Comparison of ENCODE assay signal across 8 cellular contexts in the genomic region with DNA sequence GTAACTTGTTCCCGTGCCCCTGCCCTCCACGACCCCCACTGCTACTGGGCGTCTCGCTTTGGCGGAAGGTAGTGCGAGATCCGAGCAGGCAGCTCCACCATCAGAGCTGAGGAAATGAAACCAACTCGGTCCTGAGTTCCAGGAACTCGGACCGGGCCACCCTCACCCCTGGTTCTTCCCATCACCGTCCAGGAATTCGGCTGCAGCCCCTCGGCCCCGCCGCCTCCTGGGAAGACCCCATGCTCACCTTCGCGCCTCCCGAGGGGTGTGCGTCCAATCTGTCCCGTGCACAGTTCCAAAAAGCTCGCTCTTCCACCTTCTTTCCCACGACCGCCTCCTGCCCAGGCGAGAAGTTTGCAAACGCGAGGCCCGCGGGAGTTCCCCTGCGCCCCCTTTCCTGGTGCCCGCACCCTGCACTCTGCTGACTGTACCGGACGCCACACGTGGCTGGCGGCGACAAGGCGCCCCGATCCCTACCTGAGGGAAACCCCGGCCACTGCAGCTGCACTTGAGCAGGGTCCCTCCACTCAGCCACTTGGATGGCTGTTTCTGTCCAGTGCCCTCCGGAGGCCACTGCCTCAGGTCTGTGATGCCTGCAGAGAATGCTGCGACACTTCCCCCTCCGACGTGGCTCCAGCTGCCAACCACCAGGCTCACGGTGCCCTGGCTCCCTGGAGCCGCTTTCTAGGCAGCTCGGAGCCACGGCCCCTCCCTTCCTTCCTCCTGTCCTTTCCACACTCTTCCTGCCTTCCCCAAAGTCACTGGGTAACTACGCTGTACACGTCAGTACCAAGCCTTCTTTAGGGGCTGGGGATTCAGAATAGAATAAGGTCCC. TPM values are rescaled to one million over a fixed set of nuclear protein-coding genes. Genes with fewer than 3 reads are reported as not detected.
DNase-seq lines count a peak whose midpoint lies in the region; ATAC-seq lines count a peak whose summit lies in the region.

Gene MLKL (minus strand): TSS at position 657 of the 835 bp plus-strand sequence. CDS start 5,105 bp downstream, outside the sequence.

- peak within 1 kb of the TSS; percentile 97 for H3K4me3 Mint-ChIP-seq in natural killer cell treated with Interleukin-12 subunit alpha and Interleukin-12 subunit beta and Interleukin-15 and Interleukin-18, amount 100 ng/mL, for 72 hours

- H3K36me3 ChIP-seq in esophagus (ENCODE audit: control insufficient read depth in 2 of 2, insufficient read depth in 2 of 2, low read length in 1 of 2) (peaks cover 0 to 1% of the 10 kb centered on the region in 2 donors), subcutaneous abdominal adipose tissue (ENCODE audit: control insufficient read depth in 5 of 5, insufficient read depth in 5 of 5, low read length in 5 of 5) (peaks cover 0 to 4% (median under 1%) of the 10 kb centered on the region in 5 donors)

- no peaks in the 10 kb centered on the region for H3K9me3 Mint-ChIP-seq in natural killer cell treated with Interleukin-12 subunit alpha and Interleukin-12 subunit beta and Interleukin-15 and Interleukin-18, amount 100 ng/mL, for 72 hours

- 1% methylated on average over 48 of the region's 48 CpGs for WGBS in esophagus, 2 donors

- H3K27me3 ChIP-seq in esophagus (ENCODE audit: control insufficient read depth in 1 of 2, insufficient read depth in 2 of 2, low read length in 2 of 2) = no peaks in the 10 kb centered on the region
- H3K27me3 ChIP-seq in subcutaneous abdominal adipose tissue (ENCODE audit: control insufficient read depth in 5 of 5, insufficient read depth in 4 of 5, low read length in 5 of 5) = no peaks in the 10 kb centered on the region

- H3K4me3 ChIP-seq in esophagus (ENCODE audit: low read depth in 1 of 2, low read length in 2 of 2) = peak within 1 kb of the TSS; percentile 82 to 89
- peak within 1 kb of the TSS; percentile 82 to 96 (median 89) for H3K4me3 ChIP-seq in subcutaneous abdominal adipose tissue (ENCODE audit: low read depth in 1 of 5, low read length in 5 of 5)

- H3K9ac ChIP-seq in subcutaneous abdominal adipose tissue (ENCODE audit: low read length in 5 of 5) = peak within 1 kb of the TSS; percentile 63 to 92 (median 81)

- H3K27ac Mint-ChIP-seq in natural killer cell treated with Interleukin-12 subunit alpha and Interleukin-12 subunit beta and Interleukin-15 and Interleukin-18, amount 100 ng/mL, for 72 hours = peak within 1 kb of the TSS; percentile 97 to 100

- H3K36me3 Mint-ChIP-seq in natural killer cell treated with Interleukin-12 subunit alpha and Interleukin-12 subunit beta and Interleukin-15 and Interleukin-18, amount 100 ng/mL, for 72 hours = peaks cover 2% of the 10 kb centered on the region

- H3K27me3 Mint-ChIP-seq in natural killer cell treated with Interleukin-12 subunit alpha and Interleukin-12 subunit beta and Interleukin-15 and Interleukin-18, amount 100 ng/mL, for 72 hours = no peaks in the 10 kb centered on the region

- H3K27ac ChIP-seq in esophagus (ENCODE audit: low read depth in 2 of 2, low read length in 1 of 2) = peak within 1 kb of the TSS; percentile 92 to 96
- H3K27ac ChIP-seq in subcutaneous abdominal adipose tissue (ENCODE audit: low read depth, low read length) = peak within 1 kb of the TSS; percentile 90

- ATAC-seq in HG02763 (IDR thresholded peaks at IDR 0.05; ENCODE audit: unreplicated experiment) = peak; percentile 48
- ATAC-seq in natural killer cell treated with Interleukin-12 subunit alpha and Interleukin-12 subunit beta and Interleukin-15 and Interleukin-18, amount 100 ng/mL, for 72 hours = peak; percentile 79 to 86

- H3K4me1 ChIP-seq in esophagus (ENCODE audit: control insufficient read depth in 2 of 2, insufficient read depth in 2 of 2, low read length in 1 of 2) (peaks cover 1 to 3% of the 10 kb centered on the region in 2 donors), subcutaneous abdominal adipose tissue (ENCODE audit: control insufficient read depth in 5 of 5, insufficient read depth in 5 of 5, low read length in 5 of 5) (peaks cover 0 to 37% (median 32%) of the 10 kb centered on the region in 5 donors)

- DNase-seq in DMS 273 (lab: John Stamatoyannopoulos, UW; ENCODE audit: unreplicated experiment) = peak; percentile 73
- no peak for DNase-seq in DMS 273 treated with DMSO at 0.1 percent for 48 hours (lab: John Stamatoyannopoulos, UW)
- DNase-seq in NOMO-1 (lab: John Stamatoyannopoulos, UW; ENCODE audit: unreplicated experiment in 2 of 2) = peak; percentile 35 to 73
- peak; percentile 82 for DNase-seq in activated CD8-positive, alpha-beta memory T cell treated with anti-CD3 and anti-CD28 coated beads, Interleukin-2, amount 50 U/mL, for 48 hours
- DNase-seq in natural killer cell treated with Interleukin-12 subunit alpha and Interleukin-12 subunit beta and Interleukin-15 and Interleukin-18, amount 100 ng/mL, for 72 hours (ENCODE audit: low spot score) = peak; percentile 75

- peaks cover 41 to 59% of the 10 kb centered on the region in 2 donors for H3K4me1 Mint-ChIP-seq in natural killer cell treated with Interleukin-12 subunit alpha and Interleukin-12 subunit beta and Interleukin-15 and Interleukin-18, amount 100 ng/mL, for 72 hours (ENCODE audit: low read depth in 2 of 2)

- H3K9me3 ChIP-seq in esophagus (ENCODE audit: control insufficient read depth in 2 of 2, insufficient read depth in 1 of 2, low read depth in 1 of 2, low read length in 1 of 2) = no peaks in the 10 kb centered on the region
- no peaks in the 10 kb centered on the region for H3K9me3 ChIP-seq in subcutaneous abdominal adipose tissue (ENCODE audit: control insufficient read depth in 5 of 5, low read length in 5 of 5)

RNA-seq across cellular contexts. Expression of gene MLKL, which starts in this region (rescaled TPM):
- 10 to 100 TPM; 12.3 to 18.7 TPM for polyA plus RNA-seq in esophagus
- total RNA-seq in natural killer cell treated with Interleukin-12 subunit alpha and Interleukin-12 subunit beta and Interleukin-15 and Interleukin-18, amount 100 ng/mL, for 72 hours = 10 to 100 TPM; 17.1 to 23.5 TPM
